10 cellular contexts compared by ENCODE assay signal in genomic region chr2:181461056-181461630, GRCh38. TPM values are rescaled to one million over a fixed set of nuclear protein-coding genes. Genes with fewer than 3 reads are reported as not detected.
DNase-seq lines count a peak whose midpoint lies in the region; ATAC-seq and TF ChIP-seq lines count a peak whose summit lies in the region.
"Had no signal": no experiment of that assay in that cellular context is flagged by ENCODE, and none has a peak within 500 bp of the region (broad histone marks: within the 10 kb centered on the region; RNA-seq: fewer than 3 reads in every experiment).

No MANE protein-coding gene starts in this region.

- intact Hi-C loops in lower leg skin (cut with DNase I; ENCODE audit: low total_unique reads), result no loop called here

- no peaks in the 10 kb centered on the region for H3K9me3 ChIP-seq in CD8-positive, alpha-beta memory T cell (ENCODE audit: low read length)

- H3K36me3 ChIP-seq in CD8-positive, alpha-beta memory T cell (ENCODE audit: insufficient read depth, low read length), result no peaks in the 10 kb centered on the region
- H3K36me3 ChIP-seq: SJCRH30 had no signal

- 83 to 86% methylated on average over 5 of the region's 5 CpGs for whole genome bisulfite sequencing in lower leg skin, 2 donors

- peak overlapping the region; percentile 81 for H3K4me3 ChIP-seq in CD8-positive, alpha-beta memory T cell (ENCODE audit: low read length)
- peak overlapping the region; percentile 97 for H3K4me3 ChIP-seq in NB4 (ENCODE audit: low read depth, low read length)
- no peak overlapping the region for H3K4me3 ChIP-seq in lower leg skin (ENCODE audit: low read depth, poor library complexity, severe bottlenecking)
- H3K4me3 ChIP-seq: SJCRH30 had no signal

- H3K27ac ChIP-seq in CD8-positive, alpha-beta memory T cell (ENCODE audit: low read depth, low read length), result peak overlapping the region; percentile 5
- H3K27ac ChIP-seq: SJCRH30 had no signal

- TF ChIP-seq POLR2A in NB4 (IDR thresholded peaks at IDR 0.05; ENCODE audit: extremely low read depth, insufficient read length) (no peak), lower leg skin (IDR thresholded peaks at IDR 0.05) (no peak)

- ATAC-seq in GM18873 (IDR thresholded peaks at IDR 0.05; ENCODE audit: low FRiP score, unreplicated experiment), result peak; percentile 18
- no peak for ATAC-seq in effector memory CD8-positive, alpha-beta T cell (replicated peaks)

- no peaks in the 10 kb centered on the region for H3K27me3 ChIP-seq in CD8-positive, alpha-beta memory T cell (ENCODE audit: insufficient read depth, low read length, poor library complexity, severe bottlenecking)
- H3K27me3 ChIP-seq: SJCRH30 had no signal

- POLR2A ChIA-PET in CD8-positive, alpha-beta memory T cell (lab: Charles Lee), result interaction anchor here (0.6 kb wide), 1 partner anchor 66 kb away, joined by 3 read pairs; no protein-coding TSS in a partner anchor

- peak overlapping the region; percentile 85 to 99 (median 93) for H3K27ac Mint-ChIP-seq in CD8-positive, alpha-beta memory T cell
- peak overlapping the region; percentile 97 to 98 for H3K27ac Mint-ChIP-seq in effector memory CD8-positive, alpha-beta T cell

- CTCF ChIA-PET in CD8-positive, alpha-beta memory T cell (lab: Charles Lee), result interaction anchor here (0.7 to 2.1 kb wide), 4 partner anchors 22 to 395 kb away, joined by 3 to 7 read pairs (median 4); no protein-coding TSS in a partner anchor

- peaks cover 55 to 72% (median 61%) of the 10 kb centered on the region in 3 donors for H3K4me1 Mint-ChIP-seq in CD8-positive, alpha-beta memory T cell
- peaks cover 57 to 66% of the 10 kb centered on the region in 2 donors for H3K4me1 Mint-ChIP-seq in effector memory CD8-positive, alpha-beta T cell (ENCODE audit: low read depth in 2 of 2)

- no peak for DNase-seq in CD8-positive, alpha-beta memory T cell
- DNase-seq in NB4 (ENCODE audit: low read depth) (peak; percentile 69), COLO829 (ENCODE audit: low spot score) (no peak), DMS 273 treated with DMSO at 0.1 percent for 48 hours (lab: John Stamatoyannopoulos, UW) (no peak), lower leg skin (ENCODE audit: low spot score in 2 of 2) (no peak), foreskin melanocyte (no peak)
- DNase-seq in effector memory CD8-positive, alpha-beta T cell, result no peak
- DNase-seq: NCI-H2029 treated with DMSO at 0.1 percent for 48 hours, SJCRH30 had no signal

- H3K27me3 Mint-ChIP-seq in CD8-positive, alpha-beta memory T cell, result no peaks in the 10 kb centered on the region
- no peaks in the 10 kb centered on the region for H3K27me3 Mint-ChIP-seq in effector memory CD8-positive, alpha-beta T cell

- H3K9me3 Mint-ChIP-seq in CD8-positive, alpha-beta memory T cell, result no peaks in the 10 kb centered on the region
- no peaks in the 10 kb centered on the region for H3K9me3 Mint-ChIP-seq in effector memory CD8-positive, alpha-beta T cell

- no peak for TF ChIP-seq CTCF in NB4 (IDR thresholded peaks at IDR 0.05; ENCODE audit: low read depth, low read length)
- no peak for TF ChIP-seq CTCF in lower leg skin (IDR thresholded peaks at IDR 0.05)

- peaks cover 44% of the 10 kb centered on the region for H3K4me1 ChIP-seq in CD8-positive, alpha-beta memory T cell (ENCODE audit: insufficient read depth, low read length)

- H3K36me3 Mint-ChIP-seq in CD8-positive, alpha-beta memory T cell, result peaks cover 4 to 84% (median 15%) of the 10 kb centered on the region in 3 donors
- peaks cover 79% of the 10 kb centered on the region for H3K36me3 Mint-ChIP-seq in effector memory CD8-positive, alpha-beta T cell (ENCODE audit: insufficient read depth)

- H3K4me3 Mint-ChIP-seq in CD8-positive, alpha-beta memory T cell, result peak overlapping the region; percentile 90 to 100 (median 95)
- peak overlapping the region; percentile 93 to 97 for H3K4me3 Mint-ChIP-seq in effector memory CD8-positive, alpha-beta T cell

RNA-seq across cellular contexts. Expression of gene ITGA4, which starts 4.0 kb away (rescaled TPM):
- 100 to 1,000 TPM; 142 TPM for total RNA-seq in CD8-positive, alpha-beta memory T cell
- polyA plus RNA-seq in CD8-positive, alpha-beta memory T cell, result 212 TPM
- 1 to 10 TPM; 2.0 to 5.7 (median 3.9) TPM for total RNA-seq in lower leg skin

Comparison
In these comparisons a context has a peak if more than half of its experiments do, and no peak if none do; other contexts are left out.
1. RNA of gene ITGA4, which starts 4.0 kb away (total RNA-seq): 142 TPM in CD8-positive, alpha-beta memory T cell; 2.0 to 5.7 TPM in lower leg skin; every median in the first group is over 10 times any median in the second.